Comparison of ENCODE assay signal across 9 cellular contexts in the genomic region with DNA sequence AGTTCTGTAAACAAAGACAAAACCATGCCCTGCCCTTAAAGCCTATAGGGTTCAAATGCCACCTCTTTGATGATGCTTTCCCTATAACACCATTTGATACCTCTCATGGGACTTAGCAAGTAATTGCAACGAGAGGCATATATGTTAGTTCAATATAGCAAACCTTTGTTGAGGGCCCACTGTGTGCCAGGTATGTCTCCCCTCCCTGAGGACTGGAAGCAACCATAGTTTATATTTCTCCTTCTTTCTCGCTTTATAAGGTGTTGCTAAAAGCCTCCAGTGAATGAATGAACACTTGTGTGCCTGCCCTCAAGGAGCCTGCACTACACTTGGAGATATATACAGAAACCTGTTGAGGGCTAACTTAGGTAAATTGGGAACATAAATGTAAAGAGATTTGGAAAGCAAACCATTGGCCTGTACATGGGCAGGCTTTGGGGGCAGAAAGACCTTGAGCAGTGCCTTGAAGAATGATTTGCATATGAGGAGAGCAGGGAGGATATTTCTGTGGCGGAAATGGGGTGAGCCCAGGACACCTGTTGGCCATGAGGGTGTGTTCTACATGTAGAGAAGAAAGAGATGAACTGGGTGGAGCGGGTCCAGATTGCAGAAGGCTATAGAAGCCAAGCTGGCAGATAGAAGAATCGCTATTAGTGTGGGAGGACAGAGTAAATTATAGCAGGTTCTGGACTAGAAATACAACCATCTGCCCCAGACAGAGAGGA. TPM values are rescaled to one million over a fixed set of nuclear protein-coding genes. Genes with fewer than 3 reads are reported as not detected.
DNase-seq lines count a peak whose midpoint lies in the region; ATAC-seq and TF ChIP-seq lines count a peak whose summit lies in the region.
"Had no signal": no experiment of that assay in that cellular context is flagged by ENCODE, and none has a peak within 500 bp of the region (broad histone marks: within the 10 kb centered on the region; RNA-seq: fewer than 3 reads in every experiment).

No MANE protein-coding gene starts in this region.

- CTCF ChIA-PET in activated CD4-positive, alpha-beta T cell treated with anti-CD3 and anti-CD28 coated beads, Interleukin-2, amount 10 ng/mL, durations not matched to agents 7 days and 5 days (lab: Charles Lee): interaction anchor here (0.9 kb wide), 1 partner anchor 20 kb away, joined by 3 read pairs; no protein-coding TSS in a partner anchor

- no peaks in the 10 kb centered on the region for H4K20me1 ChIP-seq in DOHH2 (ENCODE audit: control insufficient read depth, insufficient read depth, low read depth, low read length)

- POLR2A ChIA-PET in activated CD4-positive, alpha-beta T cell treated with anti-CD3 and anti-CD28 coated beads, Interleukin-2, amount 10 ng/mL, durations not matched to agents 7 days and 5 days (lab: Charles Lee): no interaction called here

- peak; percentile 76 for ATAC-seq in GM19351 (IDR thresholded peaks at IDR 0.05; ENCODE audit: unreplicated experiment)
- peak; percentile 70 for ATAC-seq in HG03196 (IDR thresholded peaks at IDR 0.05; ENCODE audit: unreplicated experiment)
- peak; percentile 75 for ATAC-seq in stimulated activated memory B cell treated with anti-CD40 and anti-IgM and Interleukin-4, amounts not matched to agents 10 μg/mL and 1 μg/mL and 100 μg/mL, for 72 hours
- ATAC-seq: K562 had no signal

- H3K9me3 ChIP-seq in DOHH2 (ENCODE audit: control insufficient read depth, insufficient read depth, low read length): no peaks in the 10 kb centered on the region
- no peaks in the 10 kb centered on the region for H3K9me3 ChIP-seq in effector memory CD4-positive, alpha-beta T cell (ENCODE audit: control insufficient read depth, low read length)

- H3K36me3 ChIP-seq in DOHH2 (ENCODE audit: control insufficient read depth, low read length): no peaks in the 10 kb centered on the region
- H3K36me3 ChIP-seq in effector memory CD4-positive, alpha-beta T cell (ENCODE audit: control insufficient read depth, insufficient read depth, low read length): no peaks in the 10 kb centered on the region

- H3K36me3 Mint-ChIP-seq in stimulated activated memory B cell treated with anti-CD40 and anti-IgM and Interleukin-4, amounts not matched to agents 10 μg/mL and 1 μg/mL and 100 μg/mL, for 72 hours: peaks cover 5% of the 10 kb centered on the region
- H3K36me3 Mint-ChIP-seq in activated CD4-positive, alpha-beta T cell treated with anti-CD3 and anti-CD28 coated beads, Interleukin-2, amount 10 ng/mL, durations not matched to agents 7 days and 5 days (ENCODE audit: low read depth): no peaks in the 10 kb centered on the region

- H3K9me3 Mint-ChIP-seq in stimulated activated memory B cell treated with anti-CD40 and anti-IgM and Interleukin-4, amounts not matched to agents 10 μg/mL and 1 μg/mL and 100 μg/mL, for 72 hours: no peaks in the 10 kb centered on the region
- no peaks in the 10 kb centered on the region for H3K9me3 Mint-ChIP-seq in activated CD4-positive, alpha-beta T cell treated with anti-CD3 and anti-CD28 coated beads, Interleukin-2, amount 10 ng/mL, durations not matched to agents 7 days and 5 days

- H3K27ac Mint-ChIP-seq in stimulated activated memory B cell treated with anti-CD40 and anti-IgM and Interleukin-4, amounts not matched to agents 10 μg/mL and 1 μg/mL and 100 μg/mL, for 72 hours: peak overlapping the region; percentile 35
- H3K27ac Mint-ChIP-seq in activated CD4-positive, alpha-beta T cell treated with anti-CD3 and anti-CD28 coated beads, Interleukin-2, amount 10 ng/mL, durations not matched to agents 7 days and 5 days: no peak overlapping the region

- no peak for DNase-seq in effector memory CD4-positive, alpha-beta T cell
- DNase-seq in NCI-H128 (lab: John Stamatoyannopoulos, UW; ENCODE audit: unreplicated experiment): no peak
- DNase-seq in activated CD4-positive, alpha-beta T cell treated with anti-CD3 and anti-CD28 coated beads, Interleukin-2, amount 10 ng/mL, durations not matched to agents 7 days and 5 days: no peak
- DNase-seq in activated CD4-positive, CD25-positive, alpha-beta regulatory T cell treated with anti-CD3 and anti-CD28 coated beads, Interleukin-2, amount 50 U/mL, for 72 hours: no peak

- peak overlapping the region; percentile 71 for H3K4me3 Mint-ChIP-seq in stimulated activated memory B cell treated with anti-CD40 and anti-IgM and Interleukin-4, amounts not matched to agents 10 μg/mL and 1 μg/mL and 100 μg/mL, for 72 hours
- no peak overlapping the region for H3K4me3 Mint-ChIP-seq in activated CD4-positive, alpha-beta T cell treated with anti-CD3 and anti-CD28 coated beads, Interleukin-2, amount 10 ng/mL, durations not matched to agents 7 days and 5 days

- H3K79me2 ChIP-seq in DOHH2 (ENCODE audit: control insufficient read depth, low read length): peaks cover 6% of the 10 kb centered on the region; the same call in 1 of the 2 replicates

- no peak for TF ChIP-seq CTCF in DOHH2 (IDR thresholded peaks at IDR 0.05; ENCODE audit: low read depth, low read length, poor library complexity, severe bottlenecking)

- no peaks in the 10 kb centered on the region for H3K27me3 Mint-ChIP-seq in stimulated activated memory B cell treated with anti-CD40 and anti-IgM and Interleukin-4, amounts not matched to agents 10 μg/mL and 1 μg/mL and 100 μg/mL, for 72 hours
- peaks cover 15% of the 10 kb centered on the region for H3K27me3 Mint-ChIP-seq in activated CD4-positive, alpha-beta T cell treated with anti-CD3 and anti-CD28 coated beads, Interleukin-2, amount 10 ng/mL, durations not matched to agents 7 days and 5 days

- no peaks in the 10 kb centered on the region for H3K27me3 ChIP-seq in DOHH2 (ENCODE audit: control insufficient read depth, low read length)
- no peaks in the 10 kb centered on the region for H3K27me3 ChIP-seq in effector memory CD4-positive, alpha-beta T cell (replicated peaks; ENCODE audit: control insufficient read depth, insufficient read depth, low read length, poor library complexity, severe bottlenecking)

- no peaks in the 10 kb centered on the region for H3K9me2 ChIP-seq in DOHH2 (replicated peaks; ENCODE audit: control insufficient read depth, low read length)

- peaks cover 40% of the 10 kb centered on the region for H3K4me1 Mint-ChIP-seq in stimulated activated memory B cell treated with anti-CD40 and anti-IgM and Interleukin-4, amounts not matched to agents 10 μg/mL and 1 μg/mL and 100 μg/mL, for 72 hours
- peaks cover 17% of the 10 kb centered on the region for H3K4me1 Mint-ChIP-seq in activated CD4-positive, alpha-beta T cell treated with anti-CD3 and anti-CD28 coated beads, Interleukin-2, amount 10 ng/mL, durations not matched to agents 7 days and 5 days

- peaks cover 46% of the 10 kb centered on the region for H3K4me1 ChIP-seq in DOHH2 (ENCODE audit: control insufficient read depth, low read length)
- peaks cover 27% of the 10 kb centered on the region for H3K4me1 ChIP-seq in effector memory CD4-positive, alpha-beta T cell (ENCODE audit: control insufficient read depth, insufficient read depth, low read length, poor library complexity, severe bottlenecking)

- peak overlapping the region; percentile 89 for H3K27ac ChIP-seq in DOHH2 (ENCODE audit: low read depth, low read length)
- H3K27ac ChIP-seq in effector memory CD4-positive, alpha-beta T cell (ENCODE audit: insufficient read depth, low read length, poor library complexity, severe bottlenecking): peak overlapping the region; percentile 81

- H3K4me3 ChIP-seq in DOHH2 (ENCODE audit: low read length): peak overlapping the region; percentile 74
- H3K4me3 ChIP-seq in effector memory CD4-positive, alpha-beta T cell (ENCODE audit: insufficient read depth, low read depth, low read length, poor library complexity, severe bottlenecking): no peak overlapping the region
- H3K4me3 ChIP-seq: K562 had no signal

- peak overlapping the region; percentile 92 for H3K4me2 ChIP-seq in DOHH2 (ENCODE audit: low read length)

- peaks cover 18% of the 10 kb centered on the region for H3F3A ChIP-seq in DOHH2 (ENCODE audit: control insufficient read depth, insufficient read depth)

RNA-seq across cellular contexts. Expression of gene CKAP4, which starts 1.8 kb away (rescaled TPM):
- total RNA-seq in activated CD4-positive, alpha-beta T cell treated with anti-CD3 and anti-CD28 coated beads, Interleukin-2, amount 10 ng/mL, durations not matched to agents 7 days and 5 days: 1 to 10 TPM; 1.7 to 2.1 TPM

RNA-seq across cellular contexts. Expression of gene TCP11L2, which starts 53.0 kb away (rescaled TPM):
- total RNA-seq in activated CD4-positive, alpha-beta T cell treated with anti-CD3 and anti-CD28 coated beads, Interleukin-2, amount 10 ng/mL, durations not matched to agents 7 days and 5 days: 10 to 100 TPM; 20.9 to 21.0 TPM
